In genomic region chr12:92625639-92626310, GRCh38 we compare ENCODE assay signal across 1 cellular context.
TF ChIP-seq lines count a peak whose summit lies in the region.

No MANE protein-coding gene starts in this region.

TF ChIP-seq in IMR-90, 13 proteins besides CTCF, POLR2A, EP300 and RAD21 (continued from another document):
- TF ChIP-seq, protein P1, sequence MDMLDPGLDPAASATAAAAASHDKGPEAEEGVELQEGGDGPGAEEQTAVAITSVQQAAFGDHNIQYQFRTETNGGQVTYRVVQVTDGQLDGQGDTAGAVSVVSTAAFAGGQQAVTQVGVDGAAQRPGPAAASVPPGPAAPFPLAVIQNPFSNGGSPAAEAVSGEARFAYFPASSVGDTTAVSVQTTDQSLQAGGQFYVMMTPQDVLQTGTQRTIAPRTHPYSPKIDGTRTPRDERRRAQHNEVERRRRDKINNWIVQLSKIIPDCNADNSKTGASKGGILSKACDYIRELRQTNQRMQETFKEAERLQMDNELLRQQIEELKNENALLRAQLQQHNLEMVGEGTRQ (IDR thresholded peaks at IDR 0.05; ENCODE audit: low read depth, low read length): no peak
- TF ChIP-seq MXI1 (IDR thresholded peaks at IDR 0.05; ENCODE audit: borderline replicate concordance, low read depth, low read length) (no peak), FOS (IDR thresholded peaks at IDR 0.05; ENCODE audit: low read depth, low read length) (no peak), CEBPB (IDR thresholded peaks at IDR 0.05; ENCODE audit: low read depth, low read length) (no peak), SMC3 (IDR thresholded peaks at IDR 0.05; ENCODE audit: low read depth, low read length) (no peak), NFE2L2 (IDR thresholded peaks at IDR 0.05; ENCODE audit: low read depth, low read length) (no peak), MAZ (IDR thresholded peaks at IDR 0.05; ENCODE audit: borderline replicate concordance, low read depth, low read length) (no peak), MAFK (IDR thresholded peaks at IDR 0.05; ENCODE audit: low read depth, low read length) (no peak), BHLHE40 (IDR thresholded peaks at IDR 0.05; ENCODE audit: low read depth, low read length) (no peak)
- TF ChIP-seq, protein P2, sequence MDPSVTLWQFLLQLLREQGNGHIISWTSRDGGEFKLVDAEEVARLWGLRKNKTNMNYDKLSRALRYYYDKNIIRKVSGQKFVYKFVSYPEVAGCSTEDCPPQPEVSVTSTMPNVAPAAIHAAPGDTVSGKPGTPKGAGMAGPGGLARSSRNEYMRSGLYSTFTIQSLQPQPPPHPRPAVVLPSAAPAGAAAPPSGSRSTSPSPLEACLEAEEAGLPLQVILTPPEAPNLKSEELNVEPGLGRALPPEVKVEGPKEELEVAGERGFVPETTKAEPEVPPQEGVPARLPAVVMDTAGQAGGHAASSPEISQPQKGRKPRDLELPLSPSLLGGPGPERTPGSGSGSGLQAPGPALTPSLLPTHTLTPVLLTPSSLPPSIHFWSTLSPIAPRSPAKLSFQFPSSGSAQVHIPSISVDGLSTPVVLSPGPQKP (IDR thresholded peaks at IDR 0.05; ENCODE audit: borderline replicate concordance, low read depth, low read length): no peak
